In genomic region chr3:53156368-53156834, GRCh38 we compare ENCODE assay signal across 17 cellular contexts. TPM values are rescaled to one million over a fixed set of nuclear protein-coding genes. Genes with fewer than 3 reads are reported as not detected.
DNase-seq lines count a peak whose midpoint lies in the region; ATAC-seq and TF ChIP-seq lines count a peak whose summit lies in the region.
"Had no signal": no experiment of that assay in that cellular context is flagged by ENCODE, and none has a peak within 500 bp of the region (broad histone marks: within the 10 kb centered on the region; RNA-seq: fewer than 3 reads in every experiment).

No MANE protein-coding gene starts in this region.

- POLR2A ChIA-PET in WTC11 (lab: Charles Lee) = no interaction called here
- POLR2A ChIA-PET in RWPE1 (lab: Yijun Ruan, JAX; ENCODE audit: low non-redundant PET) = no interaction called here

- H3K4me1 ChIP-seq in HUES6 (ENCODE audit: control insufficient read depth, insufficient read depth, low read length) (peaks cover 25% of the 10 kb centered on the region), upper lobe of left lung (peaks cover 15 to 83% (median 65%) of the 10 kb centered on the region in 4 donors)
- H3K4me1 ChIP-seq: HAP-1 had no signal

- ATAC-seq in WTC11 = no peak
- no peak for ATAC-seq in upper lobe of left lung (ENCODE audit: low FRiP score in 2 of 2)
- ATAC-seq in GM21381 (IDR thresholded peaks at IDR 0.05; ENCODE audit: unreplicated experiment) = no peak
- ATAC-seq: right cardiac atrium; stimulated activated naive B cell treated with anti-CD40 and anti-IgM and Interleukin-4, amounts not matched to agents 10 μg/mL and 1 μg/mL and 100 μg/mL, for 72 hours had no signal

- H3K4me1 Mint-ChIP-seq in WTC11 = peaks cover 28% of the 10 kb centered on the region

- H3K9ac ChIP-seq in HUES6 (ENCODE audit: low read length) = no peak overlapping the region

- peaks cover 15% of the 10 kb centered on the region for H3K27me3 Mint-ChIP-seq in WTC11 (ENCODE audit: low read depth)

- no peaks in the 10 kb centered on the region for H3K9me3 Mint-ChIP-seq in WTC11
- H3K9me3 Mint-ChIP-seq: CD4-positive, alpha-beta T cell; naive B cell; stimulated activated naive B cell treated with anti-CD40 and anti-IgM and Interleukin-4, amounts not matched to agents 10 μg/mL and 1 μg/mL and 100 μg/mL, for 72 hours; T-helper 2 cell treated with Interferon-gamma antibody and Interleukin-4, amounts not matched to agents 5 μg/mL and 100 μg/mL, for 36 hours had no signal

- no peaks in the 10 kb centered on the region for H3K36me3 ChIP-seq in HUES6 (ENCODE audit: control insufficient read depth, insufficient read depth, low read length)
- no peaks in the 10 kb centered on the region for H3K36me3 ChIP-seq in upper lobe of left lung
- H3K36me3 ChIP-seq: ascending aorta, HAP-1 had no signal

- no peak overlapping the region for H3K27ac ChIP-seq in HUES6 (ENCODE audit: low read depth, low read length)
- peak overlapping the region; percentile 10 to 99 (median 49) for H3K27ac ChIP-seq in upper lobe of left lung
- no peak overlapping the region for H3K27ac ChIP-seq in RWPE1
- H3K27ac ChIP-seq: ascending aorta had no signal

- peak overlapping the region; percentile 49 for H3K4me3 Mint-ChIP-seq in WTC11
- H3K4me3 Mint-ChIP-seq: CD4-positive, alpha-beta T cell; T-helper 2 cell treated with Interferon-gamma antibody and Interleukin-4, amounts not matched to agents 5 μg/mL and 100 μg/mL, for 36 hours had no signal

- TF ChIP-seq EP300 in upper lobe of left lung (IDR thresholded peaks at IDR 0.05) = no peak

- H3K4me3 ChIP-seq in HUES6 (ENCODE audit: low read depth, low read length) (peak overlapping the region; percentile 45), upper lobe of left lung (peak overlapping the region in 2 of 4 donors; percentile 23 to 27)
- H3K4me3 ChIP-seq: ascending aorta, HAP-1 had no signal

- no peak overlapping the region for H3K27ac Mint-ChIP-seq in WTC11
- H3K27ac Mint-ChIP-seq: CD4-positive, alpha-beta T cell; stimulated activated naive B cell treated with anti-CD40 and anti-IgM and Interleukin-4, amounts not matched to agents 10 μg/mL and 1 μg/mL and 100 μg/mL, for 72 hours; T-helper 2 cell treated with Interferon-gamma antibody and Interleukin-4, amounts not matched to agents 5 μg/mL and 100 μg/mL, for 36 hours had no signal

- H3K9me3 ChIP-seq in HUES6 (ENCODE audit: control insufficient read depth, insufficient read depth, low read depth, low read length) = no peaks in the 10 kb centered on the region
- no peaks in the 10 kb centered on the region for H3K9me3 ChIP-seq in upper lobe of left lung
- H3K9me3 ChIP-seq: ascending aorta, HAP-1 had no signal

- no peaks in the 10 kb centered on the region for H3K36me3 Mint-ChIP-seq in WTC11
- H3K36me3 Mint-ChIP-seq: naive B cell had no signal

- TF ChIP-seq CTCF in WTC11 (IDR thresholded peaks at IDR 0.05) = no peak
- no peak for TF ChIP-seq CTCF in upper lobe of left lung (IDR thresholded peaks at IDR 0.05)
- TF ChIP-seq CTCF in RWPE1 (conservative IDR thresholded peaks at IDR 0.05; ENCODE audit: low read depth) = no peak

- DNase-seq in WTC11 (ENCODE audit: low spot score) (peak; percentile 60), left kidney (ENCODE audit: low read depth, low spot score) (peak; percentile 77), upper lobe of left lung (peak in 1 of 2 donors; percentile 88), RWPE1 (ENCODE audit: low spot score) (no peak), LoVo (ENCODE audit: low spot score) (no peak)
- DNase-seq: activated CD4-positive, alpha-beta T cell treated with anti-CD3 and anti-CD28 coated beads, Interleukin-2, amount 50 U/mL, for 4 hours; CD4-positive, alpha-beta T cell; effector CD8-positive, alpha-beta T cell; naive B cell; NCI-H446 treated with DMSO at 0.1 percent for 48 hours; stimulated activated naive B cell treated with anti-CD40 and anti-IgM and Interleukin-4, amounts not matched to agents 10 μg/mL and 1 μg/mL and 100 μg/mL, for 72 hours had no signal

- CTCF ChIA-PET in WTC11 (lab: Charles Lee) (interaction anchor here (0.6 to 3.7 kb wide), 10 partner anchors 12 to 498 kb away, joined by 3 to 12 read pairs (median 4); no protein-coding TSS in a partner anchor), RWPE1 (lab: Yijun Ruan, JAX) (no interaction called here)

- H3K27me3 ChIP-seq in HUES6 (ENCODE audit: control insufficient read depth, insufficient read depth, low read length) = peaks cover 14% of the 10 kb centered on the region
- no peaks in the 10 kb centered on the region for H3K27me3 ChIP-seq in upper lobe of left lung
- H3K27me3 ChIP-seq: ascending aorta had no signal

- TF ChIP-seq POLR2A in upper lobe of left lung (IDR thresholded peaks at IDR 0.05) = peak in 2 of 4 donors; percentile 22 to 71

- WGBS in upper lobe of left lung, 2 donors = 6 to 27% methylated on average over 5 to 31 of the region's 36 CpGs

TF ChIP-seq in WTC11, 78 proteins besides CTCF, POLR2A, EP300 and RAD21:
- TF ChIP-seq ERG (CRISPR knock-in tag; IDR thresholded peaks at IDR 0.05) (no peak), FOXP1 (CRISPR knock-in tag; IDR thresholded peaks at IDR 0.05; ENCODE audit: borderline replicate concordance) (no peak), ESRRA (CRISPR knock-in tag; IDR thresholded peaks at IDR 0.05; ENCODE audit: borderline replicate concordance) (no peak), USF2 (CRISPR knock-in tag; IDR thresholded peaks at IDR 0.05) (no peak), CDX4 (CRISPR knock-in tag; IDR thresholded peaks at IDR 0.05; ENCODE audit: borderline replicate concordance) (no peak), PRRX2 (CRISPR knock-in tag; IDR thresholded peaks at IDR 0.05) (no peak)
- TF ChIP-seq, protein P1, sequence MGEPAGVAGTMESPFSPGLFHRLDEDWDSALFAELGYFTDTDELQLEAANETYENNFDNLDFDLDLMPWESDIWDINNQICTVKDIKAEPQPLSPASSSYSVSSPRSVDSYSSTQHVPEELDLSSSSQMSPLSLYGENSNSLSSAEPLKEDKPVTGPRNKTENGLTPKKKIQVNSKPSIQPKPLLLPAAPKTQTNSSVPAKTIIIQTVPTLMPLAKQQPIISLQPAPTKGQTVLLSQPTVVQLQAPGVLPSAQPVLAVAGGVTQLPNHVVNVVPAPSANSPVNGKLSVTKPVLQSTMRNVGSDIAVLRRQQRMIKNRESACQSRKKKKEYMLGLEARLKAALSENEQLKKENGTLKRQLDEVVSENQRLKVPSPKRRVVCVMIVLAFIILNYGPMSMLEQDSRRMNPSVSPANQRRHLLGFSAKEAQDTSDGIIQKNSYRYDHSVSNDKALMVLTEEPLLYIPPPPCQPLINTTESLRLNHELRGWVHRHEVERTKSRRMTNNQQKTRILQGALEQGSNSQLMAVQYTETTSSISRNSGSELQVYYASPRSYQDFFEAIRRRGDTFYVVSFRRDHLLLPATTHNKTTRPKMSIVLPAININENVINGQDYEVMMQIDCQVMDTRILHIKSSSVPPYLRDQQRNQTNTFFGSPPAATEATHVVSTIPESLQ (CRISPR knock-in tag; IDR thresholded peaks at IDR 0.05) = no peak
- TF ChIP-seq, protein P2, sequence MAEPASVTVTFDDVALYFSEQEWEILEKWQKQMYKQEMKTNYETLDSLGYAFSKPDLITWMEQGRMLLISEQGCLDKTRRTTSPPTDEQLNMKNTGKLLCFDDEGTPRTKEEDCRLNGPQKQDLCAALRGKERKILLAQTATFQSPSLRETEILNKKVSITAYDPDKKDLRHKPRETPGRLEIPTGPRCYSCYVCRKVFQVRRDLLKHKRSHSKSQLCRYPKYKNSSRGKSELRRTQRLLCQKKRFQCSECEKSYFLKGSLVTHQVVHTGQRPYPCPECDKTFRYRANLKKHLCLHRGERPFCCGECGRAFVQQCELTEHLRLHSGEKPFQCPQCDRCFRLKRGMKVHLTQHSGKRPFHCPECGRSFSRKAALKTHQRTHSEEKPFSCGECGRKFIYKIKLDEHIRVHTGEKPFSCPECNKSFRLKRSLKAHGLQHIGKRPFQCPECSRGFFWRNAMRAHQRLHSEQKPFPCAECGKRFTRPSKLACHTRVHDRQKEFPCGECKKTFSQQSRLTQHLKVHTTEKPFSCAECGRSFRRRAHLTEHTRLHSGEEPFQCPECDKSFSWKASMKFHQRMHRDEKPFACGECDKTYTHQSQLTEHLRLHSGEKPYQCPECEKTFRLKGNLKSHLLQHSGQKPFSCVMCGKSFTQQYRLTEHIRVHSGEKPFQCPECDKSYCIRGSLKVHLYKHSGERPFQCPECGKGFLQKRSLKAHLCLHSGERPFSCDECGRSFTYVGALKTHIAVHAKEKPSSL (CRISPR knock-in tag; conservative IDR thresholded peaks at IDR 0.05) = no peak

RNA-seq across cellular contexts. Expression of gene PRKCD, which starts 4.6 kb away (rescaled TPM):
- 16.7 to 19.2 TPM (median 18.0 TPM) in 3 replicates for total RNA-seq in WTC11 (2021)
- total RNA-seq in upper lobe of left lung = 100 to 1,000 TPM in 1 of 6 donors, 10 to 100 TPM in 5; 57.7 to 116 (median 67.9) TPM

RNA-seq across cellular contexts. Expression of gene RFT1, which starts 26.2 kb away (rescaled TPM):
- 26.3 to 28.0 TPM (median 27.1 TPM) in 3 replicates for total RNA-seq in WTC11 (2021)
- 10 to 100 TPM in 4 of 6 donors, 1 to 10 TPM in 2; 5.1 to 19.9 (median 12.8) TPM for total RNA-seq in upper lobe of left lung

Comparison
In these comparisons a context has a peak if more than half of its experiments do, and no peak if none do; other contexts are left out.
1. H3K27ac ChIP-seq: peak in upper lobe of left lung (4 of 4); none in HUES6 (single experiment) and RWPE1 (single experiment).
2. DNase-seq: peak in WTC11 (single experiment) and left kidney (single experiment); none in RWPE1 (single experiment) and LoVo (single experiment).